In the genomic region with DNA sequence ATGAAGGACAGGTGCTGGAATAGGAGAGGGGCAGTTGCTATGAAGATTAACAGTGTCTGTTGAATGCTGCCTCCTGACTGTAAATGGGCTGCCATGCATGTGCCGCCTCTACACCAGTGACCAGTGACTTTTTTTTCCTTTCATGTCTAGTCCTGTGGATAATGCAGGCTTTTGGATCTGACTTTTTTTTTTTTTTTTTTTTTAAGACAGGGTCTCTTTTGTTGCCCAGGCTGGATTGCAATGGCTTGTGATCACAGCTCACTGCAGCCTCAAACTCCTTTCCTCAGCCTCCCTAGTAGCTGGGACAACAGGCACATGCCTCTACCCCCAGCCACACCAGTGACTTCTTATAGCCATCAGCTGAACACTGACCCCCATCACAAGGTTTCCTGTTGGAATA, we compare ENCODE assay signal across 7 cellular contexts. TPM values are rescaled to one million over a fixed set of nuclear protein-coding genes. Genes with fewer than 3 reads are reported as not detected.
"Had no signal": no experiment of that assay in that cellular context is flagged by ENCODE, and none has a peak within 500 bp of the region (broad histone marks: within the 10 kb centered on the region; RNA-seq: fewer than 3 reads in every experiment).

No MANE protein-coding gene starts in this region.

- DNase-seq: IMR-90, KBM-7, KG1 had no signal

- ATAC-seq: HepG2, K562 had no signal

RNA-seq across cellular contexts. Expression of gene AGBL1, which starts 41.2 kb away (rescaled TPM):
- total RNA-seq: HepG2, HT-29, IMR-90, K562 had no signal
- polyA plus RNA-seq: IgD-negative memory B cell, IMR-90, K562 had no signal
